ENCODE assay signal across 26 cellular contexts in genomic region chr1:38198099-38198498, GRCh38.
"Had no signal": no experiment of that assay in that cellular context is flagged by ENCODE, and none has a peak within 500 bp of the region (broad histone marks: within the 10 kb centered on the region; RNA-seq: fewer than 3 reads in every experiment).

No MANE protein-coding gene starts in this region.

- H3K27ac Mint-ChIP-seq: naive thymus-derived CD4-positive, alpha-beta T cell; natural killer cell treated with Interleukin-12 subunit alpha and Interleukin-12 subunit beta and Interleukin-15 and Interleukin-18, amount 100 ng/mL, for 72 hours; progenitor cell of endocrine pancreas; stimulated activated naive B cell treated with anti-CD40 and anti-IgM and Interleukin-4, amounts not matched to agents 10 μg/mL and 1 μg/mL and 100 μg/mL, for 72 hours had no signal

- H3K4me1 ChIP-seq: neural progenitor cell, right atrium auricular region, right lobe of liver, stomach, testis, thyroid gland, transverse colon, vagina had no signal

- H3K9me3 ChIP-seq: ovary, right lobe of liver, testis, thyroid gland, transverse colon, vagina had no signal

- H3K4me3 ChIP-seq: lower lobe of right lung, neural progenitor cell, ovary, right atrium auricular region, right lobe of liver, skin epidermis, stomach, testis, thyroid gland, transverse colon, upper lobe of left lung, vagina had no signal

- H3K9me3 Mint-ChIP-seq: natural killer cell treated with Interleukin-12 subunit alpha and Interleukin-12 subunit beta and Interleukin-15 and Interleukin-18, amount 100 ng/mL, for 72 hours had no signal

- H3K27ac ChIP-seq: lower lobe of right lung, neural progenitor cell, ovary, right atrium auricular region, right lobe of liver, skin epidermis, stomach, testis, thyroid gland, transverse colon, upper lobe of left lung, vagina had no signal

- H3K4me1 Mint-ChIP-seq: naive thymus-derived CD4-positive, alpha-beta T cell; stimulated activated naive B cell treated with anti-CD40 and anti-IgM and Interleukin-4, amounts not matched to agents 10 μg/mL and 1 μg/mL and 100 μg/mL, for 72 hours had no signal

- H3K27me3 ChIP-seq: neural progenitor cell, ovary, right atrium auricular region, right lobe of liver, testis, thyroid gland, transverse colon, upper lobe of left lung, vagina had no signal

- DNase-seq: hippocampal formation; kidney glomerular epithelial cell; left cardiac atrium; lower lobe of right lung; mammary epithelial cell; mesenchymal stem cell; naive thymus-derived CD4-positive, alpha-beta T cell; ovary; right lobe of liver; stimulated activated CD4-positive, alpha-beta T cell treated with anti-CD3 and anti-CD28 coated beads, Interleukin-12 subunit alpha, Interleukin-12 subunit beta, amount 100 ng/mL, for 4 hours; stimulated activated CD4-positive, alpha-beta T cell treated with anti-CD3 and anti-CD28 coated beads, Interleukin-15, amount 100 ng/mL, for 24 hours; stimulated activated CD4-positive, alpha-beta T cell treated with anti-CD3 and anti-CD28 coated beads, Interleukin-2, amount 100 ng/mL, for 24 hours; stimulated activated CD4-positive, alpha-beta T cell treated with anti-CD3 and anti-CD28 coated beads, Interleukin-4, amount 100 ng/mL, for 1 hour; stimulated activated naive B cell treated with anti-CD40 and anti-IgM and Interleukin-4, amounts not matched to agents 10 μg/mL and 1 μg/mL and 100 μg/mL, for 72 hours; stimulated activated naive CD8-positive, alpha-beta T cell treated with anti-CD3 and anti-CD28 coated beads, Interleukin-15, Interleukin-2, amounts not matched to agents 100 U/mL and 50 U/mL, for 24 hours; stomach; testis; thyroid gland; transverse colon; upper lobe of left lung had no signal

- H3K36me3 ChIP-seq: lower lobe of right lung, neural progenitor cell, ovary, right atrium auricular region, right lobe of liver, stomach, thyroid gland, transverse colon, upper lobe of left lung, vagina had no signal

- H3K4me2 ChIP-seq: neural progenitor cell had no signal

- H2AFZ ChIP-seq: neural progenitor cell had no signal

- H3K9ac ChIP-seq: neural progenitor cell had no signal

- H3K4me3 Mint-ChIP-seq: naive thymus-derived CD4-positive, alpha-beta T cell; natural killer cell treated with Interleukin-12 subunit alpha and Interleukin-12 subunit beta and Interleukin-15 and Interleukin-18, amount 100 ng/mL, for 72 hours; neural progenitor cell; stimulated activated naive B cell treated with anti-CD40 and anti-IgM and Interleukin-4, amounts not matched to agents 10 μg/mL and 1 μg/mL and 100 μg/mL, for 72 hours had no signal

- H3K36me3 Mint-ChIP-seq: naive thymus-derived CD4-positive, alpha-beta T cell; natural killer cell treated with Interleukin-12 subunit alpha and Interleukin-12 subunit beta and Interleukin-15 and Interleukin-18, amount 100 ng/mL, for 72 hours; stimulated activated naive B cell treated with anti-CD40 and anti-IgM and Interleukin-4, amounts not matched to agents 10 μg/mL and 1 μg/mL and 100 μg/mL, for 72 hours had no signal
